Comparison of ENCODE assay signal across 1 cellular context in genomic region chr19:33904681-33905080, GRCh38.
TF ChIP-seq lines count a peak whose summit lies in the region.

No MANE protein-coding gene starts in this region.

TF ChIP-seq in HEK293, 187 proteins besides CTCF, POLR2A, EP300 and RAD21 (continued from another document):
- TF ChIP-seq PRDM1 (tag by site-specific recombination; IDR thresholded peaks at IDR 0.05) (no peak), ZNF18 (tag by site-specific recombination; IDR thresholded peaks at IDR 0.05) (no peak), ZNF148 (tag by site-specific recombination; IDR thresholded peaks at IDR 0.05; ENCODE audit: borderline replicate concordance) (no peak), ZNF449 (tag by site-specific recombination; IDR thresholded peaks at IDR 0.05) (peak; percentile 62; the same call in 1 of the 2 replicates), SP2 (tag by site-specific recombination; IDR thresholded peaks at IDR 0.05) (no peak), SALL2 (tag by site-specific recombination; IDR thresholded peaks at IDR 0.05; ENCODE audit: borderline replicate concordance) (no peak), SCRT2 (tag by site-specific recombination; IDR thresholded peaks at IDR 0.05) (no peak), ZNF157 (tag by site-specific recombination; IDR thresholded peaks at IDR 0.05) (no peak), SP7 (tag by site-specific recombination; IDR thresholded peaks at IDR 0.05) (peak; percentile 62), ZBTB21 (tag by site-specific recombination; IDR thresholded peaks at IDR 0.05) (no peak), MZF1 (tag by site-specific recombination; IDR thresholded peaks at IDR 0.05; ENCODE audit: borderline replicate concordance) (no peak), ZNF529 (tag by site-specific recombination; IDR thresholded peaks at IDR 0.05; ENCODE audit: insufficient replicate concordance) (no peak), ZNF433 (tag by site-specific recombination; IDR thresholded peaks at IDR 0.05; ENCODE audit: low read depth) (no peak), PRDM10 (tag by site-specific recombination; IDR thresholded peaks at IDR 0.05) (no peak), ZNF324 (tag by site-specific recombination; IDR thresholded peaks at IDR 0.05) (no peak), YY2 (tag by site-specific recombination; IDR thresholded peaks at IDR 0.05) (no peak), ZNF10 (tag by site-specific recombination; IDR thresholded peaks at IDR 0.05) (no peak), GLIS1 (tag by site-specific recombination; IDR thresholded peaks at IDR 0.05) (peak; percentile 88), ZFP69B (tag by site-specific recombination; IDR thresholded peaks at IDR 0.05) (peak; percentile 96), KLF17 (tag by site-specific recombination; IDR thresholded peaks at IDR 0.05) (peak; percentile 20; the same call in 1 of the 2 replicates), ZSCAN4 (tag by site-specific recombination; IDR thresholded peaks at IDR 0.05) (no peak), KLF16 (tag by site-specific recombination; IDR thresholded peaks at IDR 0.05) (no peak), SCRT1 (tag by site-specific recombination; IDR thresholded peaks at IDR 0.05; ENCODE audit: borderline replicate concordance) (no peak), PATZ1 (tag by site-specific recombination; IDR thresholded peaks at IDR 0.05) (no peak), GLIS2 (tag by site-specific recombination; IDR thresholded peaks at IDR 0.05) (peak; percentile 19; the same call in 1 of the 2 replicates), ZNF585B (tag by site-specific recombination; IDR thresholded peaks at IDR 0.05) (no peak), KLF7 (tag by site-specific recombination; IDR thresholded peaks at IDR 0.05; ENCODE audit: borderline replicate concordance) (peak; percentile 11; the same call in 1 of the 2 replicates), ZNF175 (tag by site-specific recombination; IDR thresholded peaks at IDR 0.05) (no peak), ZNF398 (tag by site-specific recombination; IDR thresholded peaks at IDR 0.05) (no peak), ZNF146 (tag by site-specific recombination; IDR thresholded peaks at IDR 0.05) (no peak), ZNF138 (tag by site-specific recombination; IDR thresholded peaks at IDR 0.05; ENCODE audit: borderline replicate concordance) (no peak), ZNF518A (tag by site-specific recombination; conservative IDR thresholded peaks at IDR 0.05; ENCODE audit: low read depth) (no peak), PRDM6 (tag by site-specific recombination; IDR thresholded peaks at IDR 0.05) (no peak)
